Comparison of ENCODE assay signal across 19 cellular contexts in the genomic region with DNA sequence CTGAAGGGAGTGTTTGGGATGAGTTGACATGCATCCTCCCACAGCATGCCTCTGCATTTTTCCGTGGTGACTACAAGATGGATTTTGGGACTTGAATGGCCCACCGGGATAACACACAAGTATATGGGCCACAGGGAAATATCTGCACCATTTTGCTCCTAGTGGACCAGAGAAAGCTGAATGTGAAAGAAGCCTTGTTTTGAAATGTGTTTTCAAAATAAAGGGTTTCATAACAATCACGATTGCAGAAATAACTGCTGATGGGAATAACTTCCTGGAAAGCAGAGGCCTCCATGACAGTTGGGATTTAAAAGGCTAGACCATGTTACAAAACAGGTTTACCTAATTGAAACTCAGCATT.
DNase-seq lines count a peak whose midpoint lies in the region; ATAC-seq and TF ChIP-seq lines count a peak whose summit lies in the region.
"Had no signal": no experiment of that assay in that cellular context is flagged by ENCODE, and none has a peak within 500 bp of the region (broad histone marks: within the 10 kb centered on the region; RNA-seq: fewer than 3 reads in every experiment).

No MANE protein-coding gene starts in this region.

- TF ChIP-seq CTCF in heart right ventricle (IDR thresholded peaks at IDR 0.05) (no peak), VCaP (conservative IDR thresholded peaks at IDR 0.05) (no peak), suprapubic skin (IDR thresholded peaks at IDR 0.05) (no peak), Caco-2 (IDR thresholded peaks at IDR 0.05; ENCODE audit: insufficient read depth in 1 of 2, low read depth in 1 of 2, low read length in 1 of 2, severe bottlenecking in 1 of 2, unreplicated experiment in 1 of 2) (no peak)

- H3K4me3 ChIP-seq in heart right ventricle (no peak overlapping the region), right cardiac atrium (ENCODE audit: low read length) (no peak overlapping the region), suprapubic skin (no peak overlapping the region), Caco-2 (ENCODE audit: low read depth, low read length) (no peak overlapping the region)
- H3K4me3 ChIP-seq: A549, HAP-1 had no signal

- H3K9me3 Mint-ChIP-seq in Caco-2 (ENCODE audit: unreplicated experiment), result no peaks in the 10 kb centered on the region
- H3K9me3 Mint-ChIP-seq: activated naive CD4-positive, alpha-beta T cell treated with anti-CD3 and anti-CD28 coated beads, Interleukin-2, amount 50 U/mL, for 24 hours; WTC11 had no signal

- intact Hi-C loops in heart right ventricle (cut with DNase I), result no loop called here
- intact Hi-C loops in cardiac septum (cut with DNase I), result no loop called here
- intact Hi-C loops in right cardiac atrium (cut with DNase I), result no loop called here
- intact Hi-C loops in Caco-2 (cut with micrococcal nuclease; ENCODE audit: unreplicated experiment), result no loop called here

- H3K27me3 ChIP-seq in heart right ventricle (no peaks in the 10 kb centered on the region), right cardiac atrium (ENCODE audit: control insufficient read depth, insufficient read depth) (no peaks in the 10 kb centered on the region), suprapubic skin (no peaks in the 10 kb centered on the region), Caco-2 (replicated peaks; ENCODE audit: control insufficient read depth, insufficient read depth, low read length) (no peaks in the 10 kb centered on the region)

- POLR2A ChIA-PET in Caco-2 (lab: Charles Lee), result no interaction called here

- H3K27me3 Mint-ChIP-seq in Caco-2 (ENCODE audit: insufficient read depth, unreplicated experiment), result no peaks in the 10 kb centered on the region
- H3K27me3 Mint-ChIP-seq: activated naive CD4-positive, alpha-beta T cell treated with anti-CD3 and anti-CD28 coated beads, Interleukin-2, amount 50 U/mL, for 24 hours had no signal

- TF ChIP-seq POLR2A in suprapubic skin (IDR thresholded peaks at IDR 0.05), result no peak

- no peak for TF ChIP-seq EP300 in suprapubic skin (IDR thresholded peaks at IDR 0.05)

- H3K9me3 ChIP-seq in heart right ventricle (no peaks in the 10 kb centered on the region), right cardiac atrium (ENCODE audit: control insufficient read depth, low read length) (no peaks in the 10 kb centered on the region), suprapubic skin (no peaks in the 10 kb centered on the region), Caco-2 (no peaks in the 10 kb centered on the region)
- H3K9me3 ChIP-seq: A549, HAP-1 had no signal

- H3K27ac Mint-ChIP-seq in Caco-2 (ENCODE audit: unreplicated experiment), result no peak overlapping the region
- H3K27ac Mint-ChIP-seq: activated naive CD4-positive, alpha-beta T cell treated with anti-CD3 and anti-CD28 coated beads, Interleukin-2, amount 50 U/mL, for 24 hours; WTC11 had no signal

- H3K27ac ChIP-seq in heart right ventricle (no peak overlapping the region), VCaP (peak overlapping the region; percentile 93), right cardiac atrium (ENCODE audit: low read length) (no peak overlapping the region), suprapubic skin (peak overlapping the region; percentile 33)

- peaks cover 0 to 22% (median 0%) of the 10 kb centered on the region in 9 donors for H3K4me1 ChIP-seq in heart right ventricle
- H3K4me1 ChIP-seq in right cardiac atrium (ENCODE audit: control insufficient read depth, insufficient read depth, low read length), result no peaks in the 10 kb centered on the region
- H3K4me1 ChIP-seq in suprapubic skin, result peaks cover 40% of the 10 kb centered on the region
- peaks cover 18% of the 10 kb centered on the region for H3K4me1 ChIP-seq in Caco-2
- H3K4me1 ChIP-seq: HAP-1 had no signal

- ATAC-seq in heart right ventricle, result peak in 6 of 8 donors; percentile 37 to 65 (median 44)
- peak; percentile 20 to 46 for ATAC-seq in right cardiac atrium
- ATAC-seq: WTC11 had no signal

- H3K4me1 Mint-ChIP-seq in Caco-2 (ENCODE audit: low read depth, unreplicated experiment), result peaks cover 7% of the 10 kb centered on the region
- H3K4me1 Mint-ChIP-seq: activated naive CD4-positive, alpha-beta T cell treated with anti-CD3 and anti-CD28 coated beads, Interleukin-2, amount 50 U/mL, for 24 hours had no signal

- BruUV-seq in Caco-2 (replicated peaks; lab: Mats Ljungman, UMichigan), result no TSS peak

- no peak overlapping the region for H3K4me3 Mint-ChIP-seq in Caco-2 (ENCODE audit: unreplicated experiment)
- H3K4me3 Mint-ChIP-seq: activated naive CD4-positive, alpha-beta T cell treated with anti-CD3 and anti-CD28 coated beads, Interleukin-2, amount 50 U/mL, for 24 hours; WTC11 had no signal

- CTCF ChIA-PET in Caco-2 (lab: Charles Lee), result interaction anchor here (1.7 kb wide), 1 partner anchor 10 kb away, joined by 7 read pairs; no protein-coding TSS in a partner anchor

- H3K36me3 ChIP-seq in heart right ventricle (no peaks in the 10 kb centered on the region), suprapubic skin (no peaks in the 10 kb centered on the region), Caco-2 (ENCODE audit: control insufficient read depth, insufficient read depth, low read length) (no peaks in the 10 kb centered on the region)
- H3K36me3 ChIP-seq: HAP-1 had no signal

- no peak for DNase-seq in heart right ventricle
- no peak for DNase-seq in cardiac septum (ENCODE audit: low spot score)
- no peak for DNase-seq in right cardiac atrium
- peak in 1 of 2 donors; percentile 76 for DNase-seq in suprapubic skin (ENCODE audit: low spot score in 2 of 2)
- no peak for DNase-seq in mucosa of gallbladder (ENCODE audit: low spot score)
- DNase-seq in Caco-2, result no peak
- DNase-seq in DMS53 treated with DMSO at 0.1 percent for 48 hours (lab: John Stamatoyannopoulos, UW; ENCODE audit: unreplicated experiment), result no peak
- DNase-seq: DMS 273 treated with DMSO at 0.1 percent for 48 hours; hypothalamus; Karpas-422; NCI-H187; NCI-H524 treated with DMSO at 0.1 percent for 48 hours; stimulated activated naive CD4-positive, alpha-beta T cell; SW 1271 had no signal

- 48 to 64% methylated on average over 3 of the region's 3 CpGs for WGBS in heart right ventricle, 2 donors
- 29% methylated on average over 3 of the region's 3 CpGs for WGBS in right cardiac atrium
- WGBS in suprapubic skin, result 54% methylated on average over 3 of the region's 3 CpGs

- no peaks in the 10 kb centered on the region for H3K36me3 Mint-ChIP-seq in Caco-2 (ENCODE audit: insufficient read depth, unreplicated experiment)
- H3K36me3 Mint-ChIP-seq: activated naive CD4-positive, alpha-beta T cell treated with anti-CD3 and anti-CD28 coated beads, Interleukin-2, amount 50 U/mL, for 24 hours; WTC11 had no signal

Comparison
In these comparisons a context has a peak if more than half of its experiments do, and no peak if none do; other contexts are left out.
1. H3K27ac ChIP-seq: peak in VCaP (single experiment) and suprapubic skin (single experiment); none in heart right ventricle (0 of 10) and right cardiac atrium (single experiment).